ENCODE assay signal across 20 cellular contexts in the genomic region with DNA sequence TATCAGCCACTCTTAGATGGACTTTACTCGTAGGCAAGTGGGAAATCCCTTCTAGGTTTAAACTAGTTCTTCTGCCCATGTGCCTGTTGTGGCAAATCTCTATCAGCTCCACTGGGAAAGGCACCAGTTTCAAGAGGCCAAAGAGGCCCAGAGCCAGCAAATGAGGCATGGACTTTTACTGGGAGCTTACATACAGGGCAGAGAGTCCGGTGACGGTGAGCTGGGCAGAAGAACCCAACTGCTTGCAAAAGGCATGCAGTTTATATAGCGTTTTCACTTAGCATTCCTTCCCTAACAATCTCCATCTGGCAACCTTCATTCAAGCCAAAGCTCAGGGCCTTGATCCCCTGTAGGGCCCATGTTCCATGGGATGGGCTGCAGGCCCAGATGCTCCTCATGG.
"Had no signal": no experiment of that assay in that cellular context is flagged by ENCODE, and none has a peak within 500 bp of the region (broad histone marks: within the 10 kb centered on the region; RNA-seq: fewer than 3 reads in every experiment).

No MANE protein-coding gene starts in this region.

- H3K9me3 ChIP-seq: colonic mucosa, esophagus squamous epithelium, gastrocnemius medialis, heart right ventricle, left lung, prostate gland, right lobe of liver, tibial nerve, upper lobe of right lung, vagina had no signal

- H3K4me3 ChIP-seq: colonic mucosa, esophagus squamous epithelium, gastrocnemius medialis, heart right ventricle, left lung, lung, prostate gland, right lobe of liver, tibial nerve, upper lobe of right lung, vagina had no signal

- H3K4me1 ChIP-seq: colonic mucosa, gastrocnemius medialis, parathyroid adenoma, prostate gland, right lobe of liver, vagina had no signal

- DNase-seq: colonic mucosa; dermis blood vessel endothelial cell; esophagus squamous epithelium; gastrocnemius medialis; heart right ventricle; immature natural killer cell; left lung; mesendoderm; naive B cell; nephron progenitor cell; right lobe of liver; stimulated activated CD4-positive, alpha-beta T cell treated with anti-CD3 and anti-CD28 coated beads, Interleukin-4, amount 100 ng/mL, for 24 hours; upper lobe of right lung had no signal

- H2AFZ ChIP-seq: parathyroid adenoma had no signal

- FAIRE-seq: keratinocyte had no signal

- H3K27ac ChIP-seq: colonic mucosa, esophagus squamous epithelium, gastrocnemius medialis, left lung, parathyroid adenoma, prostate gland, right lobe of liver, tibial nerve, upper lobe of right lung, vagina had no signal

- H3K27me3 ChIP-seq: colonic mucosa, esophagus squamous epithelium, gastrocnemius medialis, right lobe of liver, tibial nerve, upper lobe of right lung, vagina had no signal

- H3K36me3 ChIP-seq: colonic mucosa, esophagus squamous epithelium, gastrocnemius medialis, heart right ventricle, left lung, prostate gland, right lobe of liver, tibial nerve, upper lobe of right lung, vagina had no signal

- ATAC-seq: gastrocnemius medialis; left lung; right lobe of liver; stimulated activated memory B cell treated with anti-CD40 and anti-IgM and Interleukin-4, amounts not matched to agents 10 μg/mL and 1 μg/mL and 100 μg/mL, for 72 hours; upper lobe of right lung had no signal

- H3K9ac ChIP-seq: parathyroid adenoma had no signal
